ENCODE assay signal across 21 cellular contexts in genomic region chr1:238658766-238659165, GRCh38.
DNase-seq lines count a peak whose midpoint lies in the region; ATAC-seq and TF ChIP-seq lines count a peak whose summit lies in the region.
"Had no signal": no experiment of that assay in that cellular context is flagged by ENCODE, and none has a peak within 500 bp of the region (broad histone marks: within the 10 kb centered on the region; RNA-seq: fewer than 3 reads in every experiment).

No MANE protein-coding gene starts in this region.

- peak overlapping the region; percentile 62 for H3K27ac Mint-ChIP-seq in progenitor cell of endocrine pancreas
- H3K27ac Mint-ChIP-seq: natural killer cell treated with Interleukin-12 subunit alpha and Interleukin-12 subunit beta and Interleukin-15 and Interleukin-18, amount 100 ng/mL, for 72 hours; T-helper 1 cell treated with Interleukin-12 subunit alpha and Interleukin-12 subunit beta and Interleukin-4 antibody, amounts not matched to agents 30 μg/mL and 1 μg/mL, for 36 hours had no signal

- H3K36me3 ChIP-seq in BE2C, result no peaks in the 10 kb centered on the region
- H3K36me3 ChIP-seq: BLaER1 had no signal

- no peak overlapping the region for H3K4me3 Mint-ChIP-seq in progenitor cell of endocrine pancreas (ENCODE audit: low read depth)
- H3K4me3 Mint-ChIP-seq: natural killer cell treated with Interleukin-12 subunit alpha and Interleukin-12 subunit beta and Interleukin-15 and Interleukin-18, amount 100 ng/mL, for 72 hours; T-helper 1 cell treated with Interleukin-12 subunit alpha and Interleukin-12 subunit beta and Interleukin-4 antibody, amounts not matched to agents 30 μg/mL and 1 μg/mL, for 36 hours had no signal

- no peaks in the 10 kb centered on the region for H3K4me1 Mint-ChIP-seq in progenitor cell of endocrine pancreas (ENCODE audit: low read depth)

- H3K9me3 ChIP-seq in BE2C, result no peaks in the 10 kb centered on the region
- H3K9me3 ChIP-seq: BLaER1 had no signal

- no peaks in the 10 kb centered on the region for H3K4me1 ChIP-seq in BE2C
- H3K4me1 ChIP-seq: BLaER1 had no signal

- in situ Hi-C loops in KBM-7 (cut with MboI; ENCODE audit: low pct_unique_long_range_greater_than_20kb, low sequenced_read_pairs), result no loop called here

- no peak for TF ChIP-seq CTCF in fibroblast of mammary gland (conservative IDR thresholded peaks at IDR 0.05; ENCODE audit: control insufficient read depth, insufficient read depth, low read depth, low read length)
- TF ChIP-seq CTCF in progenitor cell of endocrine pancreas (IDR thresholded peaks at IDR 0.05; ENCODE audit: unreplicated experiment), result no peak
- no peak for TF ChIP-seq CTCF in BE2C (IDR thresholded peaks at IDR 0.05; ENCODE audit: low read depth, low read length)

- no peaks in the 10 kb centered on the region for H3K27me3 ChIP-seq in BE2C
- H3K27me3 ChIP-seq: BLaER1 had no signal

- no peak for ATAC-seq in GM21515 (IDR thresholded peaks at IDR 0.05; ENCODE audit: unreplicated experiment)
- ATAC-seq: natural killer cell treated with Interleukin-12 subunit alpha and Interleukin-12 subunit beta and Interleukin-15 and Interleukin-18, amount 100 ng/mL, for 72 hours; right cardiac atrium had no signal

- no peaks in the 10 kb centered on the region for H3K36me3 Mint-ChIP-seq in progenitor cell of endocrine pancreas (ENCODE audit: insufficient read depth)
- H3K36me3 Mint-ChIP-seq: natural killer cell treated with Interleukin-12 subunit alpha and Interleukin-12 subunit beta and Interleukin-15 and Interleukin-18, amount 100 ng/mL, for 72 hours had no signal

- H3K27me3 Mint-ChIP-seq in progenitor cell of endocrine pancreas, result no peaks in the 10 kb centered on the region
- H3K27me3 Mint-ChIP-seq: natural killer cell treated with Interleukin-12 subunit alpha and Interleukin-12 subunit beta and Interleukin-15 and Interleukin-18, amount 100 ng/mL, for 72 hours had no signal

- H3K4me3 ChIP-seq in fibroblast of mammary gland (ENCODE audit: control insufficient read depth, low read depth, low read length) (no peak overlapping the region), BE2C (ENCODE audit: low read depth, low read length) (no peak overlapping the region)
- H3K4me3 ChIP-seq: BLaER1 had no signal

- peak; percentile 39 for DNase-seq in H4 (ENCODE audit: low spot score)
- peak; percentile 82 for DNase-seq in RPMI7951 (ENCODE audit: low read depth)
- DNase-seq in fibroblast of mammary gland (ENCODE audit: low read depth), result peak; percentile 65
- no peak for DNase-seq in progenitor cell of endocrine pancreas (ENCODE audit: low spot score, unreplicated experiment)
- DNase-seq in KBM-7, result no peak
- DNase-seq in activated CD8-positive, alpha-beta memory T cell treated with anti-CD3 and anti-CD28 coated beads for 24 hours, result no peak
- DNase-seq in BE2C, result no peak
- DNase-seq: activated CD4-positive, CD25-positive, alpha-beta regulatory T cell treated with anti-CD3 and anti-CD28 coated beads, Interleukin-2, amount 50 U/mL, for 72 hours; activated naive CD4-positive, alpha-beta T cell; DMS79; effector memory CD4-positive, alpha-beta T cell; H7; NCI-H1048; NCI-H2107; NCI-H82; RPMI8226 had no signal

- no peaks in the 10 kb centered on the region for H3K9me3 Mint-ChIP-seq in progenitor cell of endocrine pancreas (ENCODE audit: low read depth)

Comparison
In these comparisons a context has a peak if more than half of its experiments do, and no peak if none do; other contexts are left out.
1. DNase-seq: peak in H4 (single experiment), RPMI7951 (single experiment) and fibroblast of mammary gland (single experiment); none in progenitor cell of endocrine pancreas (single experiment), KBM-7 (single experiment), activated CD8-positive, alpha-beta memory T cell treated with anti-CD3 and anti-CD28 coated beads for 24 hours (single experiment) and BE2C (single experiment).